Comparison of ENCODE assay signal across 22 cellular contexts in genomic region chr2:127071901-127072328, GRCh38. TPM values are rescaled to one million over a fixed set of nuclear protein-coding genes. Genes with fewer than 3 reads are reported as not detected.
DNase-seq lines count a peak whose midpoint lies in the region; ATAC-seq and TF ChIP-seq lines count a peak whose summit lies in the region.
"Had no signal": no experiment of that assay in that cellular context is flagged by ENCODE, and none has a peak within 500 bp of the region (broad histone marks: within the 10 kb centered on the region; RNA-seq: fewer than 3 reads in every experiment).

No MANE protein-coding gene starts in this region.

- no peak for TF ChIP-seq POLR2A in adrenal gland (IDR thresholded peaks at IDR 0.05)

- DNase-seq in activated T-cell treated with anti-CD3 and anti-CD28 coated beads, Interleukin-2, amount 50 U/mL, for 24 hours, result no peak
- DNase-seq in activated T-cell treated with anti-CD3 and anti-CD28 coated beads, Interleukin-2, amount 50 U/mL, for 4 hours, result no peak
- peak in 6 of 7 donors; percentile 59 to 78 (median 70) for DNase-seq in adrenal gland
- DNase-seq in myocyte (ENCODE audit: low read depth), result peak; percentile 37
- DNase-seq in mesenteric fat pad (ENCODE audit: low spot score), result no peak
- DNase-seq in NCI-H526 (lab: John Stamatoyannopoulos, UW), result no peak
- no peak for DNase-seq in Caco-2
- DNase-seq: 8988T; activated CD4-positive, alpha-beta T cell treated with anti-CD3 and anti-CD28 coated beads for 4 hours; amniotic stem cell; left ventricle myocardium inferior; NCI-H1436; NCI-H524; stimulated activated CD4-positive, alpha-beta T cell treated with anti-CD3 and anti-CD28 coated beads, Interleukin-12 subunit alpha, Interleukin-12 subunit beta, amount 100 ng/mL, for 4 hours; stimulated activated CD4-positive, alpha-beta T cell treated with anti-CD3 and anti-CD28 coated beads, Interleukin-4, amount 100 ng/mL, for 4 hours; stimulated activated naive CD8-positive, alpha-beta T cell treated with anti-CD3 and anti-CD28 coated beads, Interleukin-15, amount 100 ng/mL, for 72 hours had no signal

- intact Hi-C loops in adrenal gland (cut with DNase I), result loop anchor here in 1 of 2 donors (10.0 kb wide), 1 partner anchor 73 kb away; no protein-coding TSS in a partner anchor
- intact Hi-C loops in Caco-2 (cut with micrococcal nuclease; ENCODE audit: unreplicated experiment), result no loop called here

- no peak for TF ChIP-seq CTCF in adrenal gland (IDR thresholded peaks at IDR 0.05)
- no peak for TF ChIP-seq CTCF in Caco-2 (IDR thresholded peaks at IDR 0.05; ENCODE audit: insufficient read depth in 1 of 2, low read depth in 1 of 2, low read length in 1 of 2, severe bottlenecking in 1 of 2, unreplicated experiment in 1 of 2)

- H3K9me3 ChIP-seq in adrenal gland (replicated peaks in 1 of 3) (no peaks in the 10 kb centered on the region), Caco-2 (no peaks in the 10 kb centered on the region)
- H3K9me3 ChIP-seq: left ventricle myocardium inferior, neutrophil, upper lobe of left lung had no signal

- no peak overlapping the region for H3K4me3 Mint-ChIP-seq in activated T-cell treated with anti-CD3 and anti-CD28 coated beads, Interleukin-2, amount 50 U/mL, for 24 hours
- no peak overlapping the region for H3K4me3 Mint-ChIP-seq in activated T-cell treated with anti-CD3 and anti-CD28 coated beads, Interleukin-2, amount 50 U/mL, for 4 hours
- no peak overlapping the region for H3K4me3 Mint-ChIP-seq in stimulated activated memory B cell treated with anti-CD40 and anti-IgM and Interleukin-4, amounts not matched to agents 10 μg/mL and 1 μg/mL and 100 μg/mL, for 72 hours
- H3K4me3 Mint-ChIP-seq in Caco-2 (ENCODE audit: unreplicated experiment), result no peak overlapping the region
- H3K4me3 Mint-ChIP-seq: activated T-helper 1 cell treated with anti-CD3 and anti-CD28 coated beads, Interleukin-12 subunit alpha, Interleukin-12 subunit beta, Interleukin-2, Interleukin-4 antibody, amounts not matched to agents 30 ng/mL and 10 ng/mL and 1 ng/mL, durations not matched to agents 14 hours and 24 hours and 36 hours; dendritic cell treated with granulocyte-macrophage colony-stimulating factor and Interleukin-4, amounts not matched to agents 40 ng/mL and 50 ng/mL, for 4 days; stimulated activated naive CD8-positive, alpha-beta T cell treated with anti-CD3 and anti-CD28 coated beads, Interleukin-15, amount 100 ng/mL, for 72 hours had no signal

- no peak for ATAC-seq in activated T-cell treated with anti-CD3 and anti-CD28 coated beads, Interleukin-2, amount 50 U/mL, for 4 hours
- ATAC-seq in stimulated activated memory B cell treated with anti-CD40 and anti-IgM and Interleukin-4, amounts not matched to agents 10 μg/mL and 1 μg/mL and 100 μg/mL, for 72 hours, result no peak
- ATAC-seq: Panc1; stimulated activated naive CD8-positive, alpha-beta T cell treated with anti-CD3 and anti-CD28 coated beads, Interleukin-15, amount 100 ng/mL, for 72 hours had no signal

- H3K27me3 Mint-ChIP-seq in activated T-cell treated with anti-CD3 and anti-CD28 coated beads, Interleukin-2, amount 50 U/mL, for 24 hours, result no peaks in the 10 kb centered on the region
- no peaks in the 10 kb centered on the region for H3K27me3 Mint-ChIP-seq in activated T-cell treated with anti-CD3 and anti-CD28 coated beads, Interleukin-2, amount 50 U/mL, for 4 hours (ENCODE audit: low read depth)
- no peaks in the 10 kb centered on the region for H3K27me3 Mint-ChIP-seq in stimulated activated memory B cell treated with anti-CD40 and anti-IgM and Interleukin-4, amounts not matched to agents 10 μg/mL and 1 μg/mL and 100 μg/mL, for 72 hours
- H3K27me3 Mint-ChIP-seq in Caco-2 (ENCODE audit: insufficient read depth, unreplicated experiment), result no peaks in the 10 kb centered on the region
- H3K27me3 Mint-ChIP-seq: stimulated activated naive CD8-positive, alpha-beta T cell treated with anti-CD3 and anti-CD28 coated beads, Interleukin-15, amount 100 ng/mL, for 72 hours had no signal

- 51 to 73% (median 61%) methylated on average over 1 to 9 of the region's 9 CpGs for WGBS in adrenal gland, 4 donors

- no peaks in the 10 kb centered on the region for H3K9me3 Mint-ChIP-seq in activated T-cell treated with anti-CD3 and anti-CD28 coated beads, Interleukin-2, amount 50 U/mL, for 24 hours
- no peaks in the 10 kb centered on the region for H3K9me3 Mint-ChIP-seq in activated T-cell treated with anti-CD3 and anti-CD28 coated beads, Interleukin-2, amount 50 U/mL, for 4 hours
- H3K9me3 Mint-ChIP-seq in stimulated activated memory B cell treated with anti-CD40 and anti-IgM and Interleukin-4, amounts not matched to agents 10 μg/mL and 1 μg/mL and 100 μg/mL, for 72 hours, result no peaks in the 10 kb centered on the region
- H3K9me3 Mint-ChIP-seq in Caco-2 (ENCODE audit: unreplicated experiment), result no peaks in the 10 kb centered on the region
- H3K9me3 Mint-ChIP-seq: activated T-helper 1 cell treated with anti-CD3 and anti-CD28 coated beads, Interleukin-12 subunit alpha, Interleukin-12 subunit beta, Interleukin-2, Interleukin-4 antibody, amounts not matched to agents 30 ng/mL and 10 ng/mL and 1 ng/mL, durations not matched to agents 14 hours and 24 hours and 36 hours; dendritic cell treated with granulocyte-macrophage colony-stimulating factor and Interleukin-4, amounts not matched to agents 40 ng/mL and 50 ng/mL, for 4 days; stimulated activated naive CD8-positive, alpha-beta T cell treated with anti-CD3 and anti-CD28 coated beads, Interleukin-15, amount 100 ng/mL, for 72 hours had no signal

- no peaks in the 10 kb centered on the region for H3K27me3 ChIP-seq in adrenal gland
- H3K27me3 ChIP-seq in Caco-2 (replicated peaks; ENCODE audit: control insufficient read depth, insufficient read depth, low read length), result no peaks in the 10 kb centered on the region
- H3K27me3 ChIP-seq: neutrophil, upper lobe of left lung had no signal

- H3K4me3 ChIP-seq in adrenal gland (no peak overlapping the region), Caco-2 (ENCODE audit: low read depth, low read length) (no peak overlapping the region)
- H3K4me3 ChIP-seq: left ventricle myocardium inferior, upper lobe of left lung had no signal

- no TSS peak for BruUV-seq in Caco-2 (replicated peaks; lab: Mats Ljungman, UMichigan)

- CTCF ChIA-PET in Caco-2 (lab: Charles Lee), result interaction anchor here (0.8 kb wide), 1 partner anchor 68 kb away, joined by 3 read pairs; no protein-coding TSS in a partner anchor

- peak overlapping the region; percentile 71 for H3K27ac Mint-ChIP-seq in activated T-cell treated with anti-CD3 and anti-CD28 coated beads, Interleukin-2, amount 50 U/mL, for 24 hours
- peak overlapping the region; percentile 23 for H3K27ac Mint-ChIP-seq in stimulated activated memory B cell treated with anti-CD40 and anti-IgM and Interleukin-4, amounts not matched to agents 10 μg/mL and 1 μg/mL and 100 μg/mL, for 72 hours
- no peak overlapping the region for H3K27ac Mint-ChIP-seq in Caco-2 (ENCODE audit: unreplicated experiment)
- H3K27ac Mint-ChIP-seq: activated T-helper 1 cell treated with anti-CD3 and anti-CD28 coated beads, Interleukin-12 subunit alpha, Interleukin-12 subunit beta, Interleukin-2, Interleukin-4 antibody, amounts not matched to agents 30 ng/mL and 10 ng/mL and 1 ng/mL, durations not matched to agents 14 hours and 24 hours and 36 hours; dendritic cell treated with granulocyte-macrophage colony-stimulating factor and Interleukin-4, amounts not matched to agents 40 ng/mL and 50 ng/mL, for 4 days had no signal

- H3K36me3 Mint-ChIP-seq in activated T-cell treated with anti-CD3 and anti-CD28 coated beads, Interleukin-2, amount 50 U/mL, for 24 hours (ENCODE audit: low read depth), result peaks cover 70% of the 10 kb centered on the region
- peaks cover 17% of the 10 kb centered on the region for H3K36me3 Mint-ChIP-seq in activated T-cell treated with anti-CD3 and anti-CD28 coated beads, Interleukin-2, amount 50 U/mL, for 4 hours (ENCODE audit: insufficient read depth)
- peaks cover 51% of the 10 kb centered on the region for H3K36me3 Mint-ChIP-seq in stimulated activated memory B cell treated with anti-CD40 and anti-IgM and Interleukin-4, amounts not matched to agents 10 μg/mL and 1 μg/mL and 100 μg/mL, for 72 hours
- peaks cover 51% of the 10 kb centered on the region for H3K36me3 Mint-ChIP-seq in Caco-2 (ENCODE audit: insufficient read depth, unreplicated experiment)

- H3K4me1 ChIP-seq in adrenal gland (replicated peaks in 1 of 2) (peaks cover 28 to 41% of the 10 kb centered on the region in 2 donors), Caco-2 (peaks cover 10% of the 10 kb centered on the region; the same call in 1 of the 2 replicates)

- H3K27ac ChIP-seq in adrenal gland, result peak overlapping the region in 3 of 5 donors; percentile 32 to 69 (median 56)
- H3K27ac ChIP-seq: left ventricle myocardium inferior, neutrophil, upper lobe of left lung had no signal

- peaks cover 51% of the 10 kb centered on the region for H3K4me1 Mint-ChIP-seq in activated T-cell treated with anti-CD3 and anti-CD28 coated beads, Interleukin-2, amount 50 U/mL, for 24 hours (ENCODE audit: low read depth)
- H3K4me1 Mint-ChIP-seq in activated T-cell treated with anti-CD3 and anti-CD28 coated beads, Interleukin-2, amount 50 U/mL, for 4 hours (ENCODE audit: low read depth), result peaks cover 30% of the 10 kb centered on the region
- peaks cover 55% of the 10 kb centered on the region for H3K4me1 Mint-ChIP-seq in stimulated activated memory B cell treated with anti-CD40 and anti-IgM and Interleukin-4, amounts not matched to agents 10 μg/mL and 1 μg/mL and 100 μg/mL, for 72 hours
- H3K4me1 Mint-ChIP-seq in Caco-2 (ENCODE audit: low read depth, unreplicated experiment), result peaks cover 6% of the 10 kb centered on the region

- peaks cover 0 to 13% of the 10 kb centered on the region in 2 donors for H3K36me3 ChIP-seq in adrenal gland (replicated peaks in 1 of 2)
- H3K36me3 ChIP-seq in Caco-2 (ENCODE audit: control insufficient read depth, insufficient read depth, low read length), result peaks cover 10% of the 10 kb centered on the region
- H3K36me3 ChIP-seq: left ventricle myocardium inferior, neutrophil had no signal

- POLR2A ChIA-PET in Caco-2 (lab: Charles Lee), result no interaction called here

RNA-seq across cellular contexts. Expression of gene BIN1, which starts 35.0 kb away (rescaled TPM):
- total RNA-seq in activated T-cell treated with anti-CD3 and anti-CD28 coated beads, Interleukin-2, amount 50 U/mL, for 4 hours, result 10 to 100 TPM; 30.3 to 34.6 (median 32.7) TPM
- total RNA-seq in adrenal gland (100 to 1,000 TPM in 7 of 8 donors, 10 to 100 TPM in 1; 84.0 to 207 (median 134) TPM), myocyte (3,190 and 3,208 TPM in 2 replicates), mesenteric fat pad (87.0 TPM), Caco-2 (2022) (198 and 205 TPM in 2 replicates)
- 100 to 1,000 TPM in 1 of 3 donors, 10 to 100 TPM in 2; 80.3 to 113 (median 97.5) TPM for polyA plus RNA-seq in adrenal gland
- 771 TPM for polyA plus RNA-seq in myocyte (2012)

Comparison
In these comparisons a context has a peak if more than half of its experiments do, and no peak if none do; other contexts are left out.
1. DNase-seq: peak in adrenal gland (6 of 7) and myocyte (single experiment); none in activated T-cell treated with anti-CD3 and anti-CD28 coated beads, Interleukin-2, amount 50 U/mL, for 24 hours (single experiment), activated T-cell treated with anti-CD3 and anti-CD28 coated beads, Interleukin-2, amount 50 U/mL, for 4 hours (single experiment), mesenteric fat pad (single experiment), NCI-H526 (0 of 2) and Caco-2 (0 of 2).
2. RNA of gene BIN1, which starts 35.0 kb away (total RNA-seq): 3,190 to 3,208 TPM in myocyte; 198 to 205 TPM in Caco-2, 84.0 to 207 TPM in adrenal gland, 87.0 TPM in mesenteric fat pad (single experiment) and 30.3 to 34.6 TPM in activated T-cell treated with anti-CD3 and anti-CD28 coated beads, Interleukin-2, amount 50 U/mL, for 4 hours; every median in the first group is over 10 times any median in the second.